Comparison of ENCODE assay signal across 18 cellular contexts in the genomic region with DNA sequence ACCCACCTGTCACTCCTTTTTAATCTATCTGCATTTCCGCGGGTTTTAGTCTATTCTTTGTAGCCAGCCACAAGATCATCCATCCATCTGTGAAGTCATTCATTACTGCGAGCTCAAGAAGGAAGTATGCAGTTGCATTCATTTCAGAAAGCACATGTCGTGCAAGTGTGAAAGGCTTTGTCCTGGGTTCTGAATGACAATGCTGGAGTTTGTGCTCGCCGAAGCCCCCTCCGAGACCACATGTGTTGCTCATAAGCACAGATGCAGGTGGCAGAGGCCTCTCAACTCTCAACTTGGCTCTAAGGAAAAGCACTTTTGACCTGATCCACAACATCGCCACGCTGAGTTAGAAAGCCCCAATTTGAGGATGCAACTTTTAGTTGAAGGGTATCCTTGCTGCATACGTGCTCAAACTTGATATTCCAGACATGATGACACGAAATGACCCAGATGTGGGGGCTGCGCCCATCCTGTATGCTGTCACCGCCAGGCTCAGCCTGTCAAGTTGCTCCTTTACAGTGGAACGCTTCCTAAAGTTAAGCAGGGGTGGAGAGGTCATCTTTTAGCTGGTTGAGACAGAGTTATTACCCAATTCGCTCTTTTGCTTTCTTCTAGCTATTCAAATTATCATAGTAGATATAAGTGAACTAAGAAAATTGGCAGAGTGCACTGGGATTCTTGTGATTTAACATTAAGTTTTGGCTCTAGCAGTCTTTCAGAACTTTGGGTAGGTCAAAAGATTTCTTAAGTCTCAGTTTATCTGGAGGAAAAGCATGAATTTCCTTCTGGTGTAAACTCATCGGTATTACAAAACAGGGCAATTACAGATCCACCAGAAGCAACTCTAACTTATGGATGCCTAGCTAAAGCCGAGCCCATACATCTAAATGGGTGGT.
"Had no signal": no experiment of that assay in that cellular context is flagged by ENCODE, and none has a peak within 500 bp of the region (broad histone marks: within the 10 kb centered on the region; RNA-seq: fewer than 3 reads in every experiment).

No MANE protein-coding gene starts in this region.

- H3K4me1 Mint-ChIP-seq: activated B cell treated with CpG ODN at 0.5 μM for 24 hours, memory B cell, natural killer cell had no signal

- ATAC-seq: gastroesophageal sphincter, natural killer cell had no signal

- H3K27me3 Mint-ChIP-seq: activated B cell treated with CpG ODN at 0.5 μM for 24 hours, memory B cell had no signal

- H3K36me3 Mint-ChIP-seq: activated naive CD8-positive, alpha-beta T cell; natural killer cell had no signal

- H3K4me1 ChIP-seq: gastroesophageal sphincter, left ventricle myocardium inferior, prostate gland had no signal

- H3K9me3 Mint-ChIP-seq: activated B cell treated with CpG ODN at 0.5 μM for 24 hours; memory B cell; T-helper 1 cell treated with Interleukin-12 subunit alpha and Interleukin-12 subunit beta and Interleukin-4 antibody, amounts not matched to agents 30 μg/mL and 1 μg/mL, for 36 hours had no signal

- H3K4me3 Mint-ChIP-seq: activated B cell treated with CpG ODN at 0.5 μM for 24 hours; activated naive CD8-positive, alpha-beta T cell; memory B cell; natural killer cell; T-helper 1 cell treated with Interleukin-12 subunit alpha and Interleukin-12 subunit beta and Interleukin-4 antibody, amounts not matched to agents 30 μg/mL and 1 μg/mL, for 36 hours had no signal

- H3K27me3 ChIP-seq: gastroesophageal sphincter, transverse colon had no signal

- DNase-seq: activated B cell treated with CpG ODN at 0.5 μM for 24 hours; activated CD4-positive, alpha-beta T cell treated with anti-CD3 and anti-CD28 coated beads for 48 hours; activated gamma-delta T cell treated with Interleukin-2 at 50 U/mL for 16 hours; anterior cingulate cortex; cerebellar nuclear complex; effector memory CD4-positive, alpha-beta T cell; left ventricle myocardium inferior; natural killer cell; small intestine; stimulated activated CD4-positive, alpha-beta T cell treated with anti-CD3 and anti-CD28 coated beads, Interleukin-4, amount 100 ng/mL, for 24 hours; stimulated activated naive CD4-positive, alpha-beta T cell; transverse colon had no signal

- H3K4me3 ChIP-seq: gastroesophageal sphincter, left ventricle myocardium inferior, prostate gland, transverse colon had no signal

- H3K27ac ChIP-seq: gastroesophageal sphincter, left ventricle myocardium inferior, prostate gland, transverse colon had no signal

- H3K36me3 ChIP-seq: gastroesophageal sphincter, left ventricle myocardium inferior, prostate gland, transverse colon had no signal

- H3K9me3 ChIP-seq: gastroesophageal sphincter, left ventricle myocardium inferior, prostate gland, transverse colon had no signal

- FAIRE-seq: keratinocyte, small intestine had no signal

- H3K27ac Mint-ChIP-seq: activated B cell treated with CpG ODN at 0.5 μM for 24 hours; activated naive CD8-positive, alpha-beta T cell; memory B cell; natural killer cell; T-helper 1 cell treated with Interleukin-12 subunit alpha and Interleukin-12 subunit beta and Interleukin-4 antibody, amounts not matched to agents 30 μg/mL and 1 μg/mL, for 36 hours had no signal
